In the genomic region with DNA sequence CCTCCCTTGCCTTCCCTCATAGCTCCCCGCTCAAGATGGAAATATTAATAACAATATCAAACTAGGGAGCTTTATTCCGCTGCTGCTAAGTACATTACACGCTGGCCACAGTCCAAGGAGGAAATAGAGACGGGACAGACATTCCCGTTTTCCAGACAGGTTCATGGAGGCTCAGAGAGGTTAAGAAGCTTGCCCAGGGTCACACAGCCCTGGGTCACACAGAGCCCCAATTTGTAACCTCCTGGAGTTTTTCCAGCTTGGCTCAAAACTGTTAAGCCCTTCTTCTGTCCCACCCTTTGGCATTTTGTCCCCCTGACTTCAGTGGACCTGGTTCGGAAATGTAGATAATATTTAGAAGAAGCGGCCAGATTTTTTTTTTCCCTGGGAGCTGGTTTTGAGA, we compare ENCODE assay signal across 9 cellular contexts. TPM values are rescaled to one million over a fixed set of nuclear protein-coding genes. Genes with fewer than 3 reads are reported as not detected.
A peak's percentile ranks its signal among the peaks of the same experiment; 100 is the strongest.
DNase-seq lines count a peak whose midpoint lies in the region; ATAC-seq, FAIRE-seq and TF ChIP-seq lines count a peak whose summit lies in the region.
"Had no signal": no experiment of that assay in that cellular context is flagged by ENCODE, and none has a peak within 500 bp of the region (broad histone marks: within the 10 kb centered on the region; RNA-seq: fewer than 3 reads in every experiment).

No MANE protein-coding gene starts in this region.

- peaks cover 90% of the 10 kb centered on the region for H3K79me2 ChIP-seq in SK-N-SH (ENCODE audit: insufficient read depth)

- peaks cover 36% of the 10 kb centered on the region for H4K20me1 ChIP-seq in SK-N-SH (ENCODE audit: insufficient read depth)

- H3K4me3 ChIP-seq in SK-N-SH (ENCODE audit: low read depth in 2 of 2, low read length in 1 of 2) (peak overlapping the region; percentile 77 to 87), kidney (ENCODE audit: low read length in 2 of 2) (peak overlapping the region; percentile 20 to 64), stomach smooth muscle (ENCODE audit: low read length in 2 of 2) (peak overlapping the region; percentile 62 to 79)

- H3K9me3 Mint-ChIP-seq in activated naive CD8-positive, alpha-beta T cell treated with anti-CD3 and anti-CD28 coated beads for 36 hours = no peaks in the 10 kb centered on the region

- no peaks in the 10 kb centered on the region for H3K9me2 ChIP-seq in SK-N-SH

- peak overlapping the region; percentile 76 for H3K4me3 Mint-ChIP-seq in activated naive CD8-positive, alpha-beta T cell treated with anti-CD3 and anti-CD28 coated beads for 36 hours

- peak overlapping the region; percentile 73 for H3K27ac Mint-ChIP-seq in activated naive CD8-positive, alpha-beta T cell treated with anti-CD3 and anti-CD28 coated beads for 36 hours

- H3K9me3 ChIP-seq in SK-N-SH = no peaks in the 10 kb centered on the region
- H3K9me3 ChIP-seq in kidney (ENCODE audit: control insufficient read depth in 1 of 2, low read length in 2 of 2) = no peaks in the 10 kb centered on the region
- H3K9me3 ChIP-seq in stomach smooth muscle (ENCODE audit: control insufficient read depth in 2 of 2, low read length in 2 of 2) = no peaks in the 10 kb centered on the region

- TF ChIP-seq RAD21 in SK-N-SH (IDR thresholded peaks at IDR 0.05; ENCODE audit: low read length) = no peak

- no peak for TF ChIP-seq EP300 in SK-N-SH (IDR thresholded peaks at IDR 0.05; ENCODE audit: borderline replicate concordance in 1 of 2, low read depth in 1 of 2, low read length in 1 of 2)

- no peaks in the 10 kb centered on the region for H3K27me3 Mint-ChIP-seq in activated naive CD8-positive, alpha-beta T cell treated with anti-CD3 and anti-CD28 coated beads for 36 hours

- H3K9ac ChIP-seq in SK-N-SH = peak overlapping the region; percentile 88; the same call in 1 of the 2 replicates
- peak overlapping the region in 1 of 2 donors; percentile 58 for H3K9ac ChIP-seq in kidney (ENCODE audit: low read length in 2 of 2)
- peak overlapping the region; percentile 80 to 88 for H3K9ac ChIP-seq in stomach smooth muscle (ENCODE audit: low read length in 2 of 2)

- DNase-seq in SK-N-SH (no peak), kidney (no peak), NCI-H1048 (lab: John Stamatoyannopoulos, UW) (no peak)
- DNase-seq in activated naive CD8-positive, alpha-beta T cell treated with anti-CD3 and anti-CD28 coated beads for 36 hours = no peak
- DNase-seq in effector CD8-positive, alpha-beta T cell (lab: John Stamatoyannopoulos, UW) = no peak

- intact Hi-C loops in kidney (cut with DNase I) = no loop called here

- H3K27me3 ChIP-seq in SK-N-SH (ENCODE audit: insufficient read depth) (no peaks in the 10 kb centered on the region), stomach smooth muscle (ENCODE audit: control insufficient read depth in 1 of 2, insufficient read depth in 2 of 2, low read length in 2 of 2) (no peaks in the 10 kb centered on the region)

- 73% methylated on average over 7 of the region's 7 CpGs for WGBS in SK-N-SH (ENCODE audit: low lambda C conversion rate)

- peaks cover 23% of the 10 kb centered on the region for H3F3A ChIP-seq in SK-N-SH (replicated peaks; ENCODE audit: insufficient read depth)

- peaks cover 14% of the 10 kb centered on the region for H3K36me3 Mint-ChIP-seq in activated naive CD8-positive, alpha-beta T cell treated with anti-CD3 and anti-CD28 coated beads for 36 hours

- no peak for ATAC-seq in SK-N-SH treated with all-trans-retinoic acid at 6 μM for 48 hours
- no peak for ATAC-seq in HG03439 (IDR thresholded peaks at IDR 0.05; ENCODE audit: unreplicated experiment)

- H3K4me1 ChIP-seq in SK-N-SH (ENCODE audit: control insufficient read depth in 1 of 2, insufficient read depth in 2 of 2, low read depth in 1 of 2, low read length in 1 of 2) (peaks cover 27 to 29% of the 10 kb centered on the region in 2 experiments; a peak in 2 of 4 replicates), kidney (ENCODE audit: control insufficient read depth in 1 of 2, insufficient read depth in 1 of 2, low read depth in 1 of 2, low read length in 2 of 2) (peaks cover 6 to 9% of the 10 kb centered on the region in 2 donors), stomach smooth muscle (ENCODE audit: control insufficient read depth, insufficient read depth, low read length) (peaks cover 43% of the 10 kb centered on the region)

- H3K27ac ChIP-seq in SK-N-SH (ENCODE audit: low read depth in 2 of 2, low read length in 1 of 2) = peak overlapping the region; percentile 2 to 81; a peak in 1 of 4 replicates
- no peak overlapping the region for H3K27ac ChIP-seq in kidney (ENCODE audit: low read depth in 2 of 2, low read length in 2 of 2)
- peak overlapping the region; percentile 89 for H3K27ac ChIP-seq in stomach smooth muscle (ENCODE audit: low read length)

- no peak for FAIRE-seq in kidney (lab: Jason Lieb, UNC)

- no peaks in the 10 kb centered on the region for H3K36me3 ChIP-seq in SK-N-SH (replicated peaks in 1 of 2; ENCODE audit: control insufficient read depth in 1 of 2, insufficient read depth in 2 of 2, low read length in 1 of 2)
- no peaks in the 10 kb centered on the region for H3K36me3 ChIP-seq in kidney (ENCODE audit: control insufficient read depth in 1 of 2, insufficient read depth in 2 of 2, low read length in 2 of 2)
- H3K36me3 ChIP-seq in stomach smooth muscle (ENCODE audit: control insufficient read depth in 2 of 2, insufficient read depth in 2 of 2, low read length in 2 of 2) = peaks cover 0 to 3% of the 10 kb centered on the region in 2 donors

- CTCF ChIA-PET in SK-N-SH (lab: Yijun Ruan, JAX) = interaction anchor here (1.2 to 5.0 kb wide), 5 partner anchors 11 to 174 kb away, joined by 3 to 36 read pairs (median 9); no protein-coding TSS in a partner anchor

- peak overlapping the region; percentile 96 for H3K4me2 ChIP-seq in SK-N-SH

- H3K4me1 Mint-ChIP-seq in activated naive CD8-positive, alpha-beta T cell treated with anti-CD3 and anti-CD28 coated beads for 36 hours = peaks cover 27% of the 10 kb centered on the region

- POLR2A ChIA-PET in SK-N-SH (lab: Yijun Ruan, JAX) = interaction anchor here (1.2 to 1.4 kb wide), 2 partner anchors 10 to 96 kb away, joined by 3 to 8 read pairs; no protein-coding TSS in a partner anchor

- no peak for TF ChIP-seq CTCF in SK-N-SH (IDR thresholded peaks at IDR 0.05)
- no peak for TF ChIP-seq CTCF in kidney (IDR thresholded peaks at IDR 0.05; ENCODE audit: borderline replicate concordance, extremely low read depth, insufficient read depth)

- no peak overlapping the region for H2AFZ ChIP-seq in SK-N-SH (ENCODE audit: low read depth)

TF ChIP-seq in SK-N-SH, 30 proteins besides CTCF, POLR2A, EP300 and RAD21 (continues in another document):
- TF ChIP-seq RXRA (IDR thresholded peaks at IDR 0.05; ENCODE audit: borderline replicate concordance, low read depth) (no peak), PBX3 (IDR thresholded peaks at IDR 0.05) (no peak), TAF1 (IDR thresholded peaks at IDR 0.05; ENCODE audit: borderline replicate concordance, low read depth, low read length) (no peak), USF2 (IDR thresholded peaks at IDR 0.05; ENCODE audit: borderline replicate concordance, low read depth, low read length) (no peak)

TF ChIP-seq in SK-N-SH treated with all-trans-retinoic acid at 6 μM for 48 hours, 23 proteins besides CTCF, POLR2A, EP300 and RAD21:
- TF ChIP-seq POU6F1 (CRISPR knock-in tag; IDR thresholded peaks at IDR 0.05; ENCODE audit: borderline replicate concordance, low read depth) = no peak
- TF ChIP-seq ISL1 (CRISPR knock-in tag; IDR thresholded peaks at IDR 0.05) = no peak
- TF ChIP-seq ZC3H10 (CRISPR knock-in tag; IDR thresholded peaks at IDR 0.05) = no peak
- TF ChIP-seq ESRRG (CRISPR knock-in tag; IDR thresholded peaks at IDR 0.05) = no peak
- TF ChIP-seq, protein P1, sequence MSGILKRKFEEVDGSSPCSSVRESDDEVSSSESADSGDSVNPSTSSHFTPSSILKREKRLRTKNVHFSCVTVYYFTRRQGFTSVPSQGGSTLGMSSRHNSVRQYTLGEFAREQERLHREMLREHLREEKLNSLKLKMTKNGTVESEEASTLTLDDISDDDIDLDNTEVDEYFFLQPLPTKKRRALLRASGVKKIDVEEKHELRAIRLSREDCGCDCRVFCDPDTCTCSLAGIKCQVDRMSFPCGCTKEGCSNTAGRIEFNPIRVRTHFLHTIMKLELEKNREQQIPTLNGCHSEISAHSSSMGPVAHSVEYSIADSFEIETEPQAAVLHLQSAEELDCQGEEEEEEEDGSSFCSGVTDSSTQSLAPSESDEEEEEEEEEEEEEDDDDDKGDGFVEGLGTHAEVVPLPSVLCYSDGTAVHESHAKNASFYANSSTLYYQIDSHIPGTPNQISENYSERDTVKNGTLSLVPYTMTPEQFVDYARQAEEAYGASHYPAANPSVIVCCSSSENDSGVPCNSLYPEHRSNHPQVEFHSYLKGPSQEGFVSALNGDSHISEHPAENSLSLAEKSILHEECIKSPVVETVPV (CRISPR knock-in tag; IDR thresholded peaks at IDR 0.05) = no peak
TF ChIP-seq in SK-N-SH treated with all-trans-retinoic acid at 6 μM for 48 hours: peak in this region for 0.

RNA-seq across cellular contexts. Expression of gene BICRA, which starts 2.0 kb away (rescaled TPM):
- 0.75 and 1.4 TPM in 2 replicates for polyA plus RNA-seq in SK-N-SH (2012; rRNA removed)
- polyA plus RNA-seq in SK-N-SH (2012; cell fraction: cytosol; rRNA removed) = 1.8 and 2.3 TPM in 2 replicates
- 8.4 and 12.8 TPM in 2 replicates for polyA plus RNA-seq in SK-N-SH (2012; cell fraction: nucleus; rRNA removed)
- total RNA-seq in activated naive CD8-positive, alpha-beta T cell treated with anti-CD3 and anti-CD28 coated beads for 36 hours = 10 to 100 TPM in 1 of 2 experiments, 1 to 10 TPM in 1; 8.9 to 10.2 TPM
- 14.7 TPM for total RNA-seq in kidney
- 3.2 TPM for polyA plus RNA-seq in kidney (ENCODE audit: insufficient read depth, low read depth, low replicate concordance)

RNA-seq across cellular contexts. Expression of gene ZNF541, which starts 38.0 kb away (rescaled TPM):
- polyA plus RNA-seq in SK-N-SH (2012; rRNA removed) (0.08 TPM in 2 replicates), kidney (ENCODE audit: insufficient read depth, low read depth, low replicate concordance) (0.86 TPM)
- polyA plus RNA-seq in SK-N-SH (2012; cell fraction: cytosol; rRNA removed) = 0.05 and 0.10 TPM in 2 replicates
- 0.20 and 0.36 TPM in 2 replicates for polyA plus RNA-seq in SK-N-SH (2012; cell fraction: nucleus; rRNA removed)
- total RNA-seq in activated naive CD8-positive, alpha-beta T cell treated with anti-CD3 and anti-CD28 coated beads for 36 hours = under 1 TPM; 0.19 to 0.22 TPM
- 0.69 TPM for total RNA-seq in kidney
- total RNA-seq: NCI-H460 had no signal

Comparison
In these comparisons a context has a peak if more than half of its experiments do, and no peak if none do; other contexts are left out.
1. H3K27ac ChIP-seq: peak in SK-N-SH (2 of 2) and stomach smooth muscle (single experiment); none in kidney (0 of 2).
2. Peak in every context shown above with its lines, with median percentiles within 50 percentile points of each other: H3K4me3 ChIP-seq.